23 cellular contexts compared by ENCODE assay signal in the genomic region with DNA sequence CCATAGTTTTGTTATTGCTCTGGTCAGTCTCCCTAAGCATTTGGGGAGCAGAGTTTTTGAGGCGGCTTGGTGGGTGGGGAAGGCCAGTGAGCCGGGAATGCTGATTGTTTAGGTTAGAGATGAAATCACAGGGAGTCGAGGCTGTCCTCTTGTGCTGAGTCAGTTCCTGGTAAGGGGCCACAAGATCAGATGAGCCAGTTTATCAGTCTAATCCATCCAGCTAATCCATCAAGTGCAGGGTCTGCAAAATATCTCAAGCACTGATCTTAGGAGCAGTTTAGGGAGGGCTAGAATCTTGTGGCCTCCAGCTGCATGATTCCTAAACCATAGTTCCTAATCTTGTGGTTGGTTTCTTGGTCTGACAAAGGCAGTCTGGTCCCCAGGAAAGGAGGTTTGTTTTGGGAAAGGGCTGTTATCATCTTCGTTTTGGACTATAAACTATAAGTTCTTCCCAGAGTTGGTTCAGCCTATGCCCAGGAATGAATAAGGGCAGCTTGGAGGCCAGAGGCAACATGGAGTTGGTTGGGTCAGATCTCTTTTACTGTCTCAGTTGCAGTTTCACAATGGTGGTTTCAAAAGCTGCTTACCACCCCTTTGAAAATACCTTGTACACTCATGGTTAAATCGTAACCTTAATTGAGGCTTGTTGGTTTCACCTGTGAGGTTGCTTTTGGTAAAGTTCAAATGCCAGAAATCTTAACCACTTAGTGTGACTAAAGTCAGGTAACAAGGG. TPM values are rescaled to one million over a fixed set of nuclear protein-coding genes. Genes with fewer than 3 reads are reported as not detected.
DNase-seq lines count a peak whose midpoint lies in the region; ATAC-seq lines count a peak whose summit lies in the region.
"Had no signal": no experiment of that assay in that cellular context is flagged by ENCODE, and none has a peak within 500 bp of the region (broad histone marks: within the 10 kb centered on the region; RNA-seq: fewer than 3 reads in every experiment).

No MANE protein-coding gene starts in this region.

- H3K9me3 Mint-ChIP-seq in activated T-helper 17 cell treated with anti-CD3 and anti-CD28 coated beads, Interleukin-2, amount 50 U/mL, for 72 hours, result peaks cover 20% of the 10 kb centered on the region
- peaks cover 10% of the 10 kb centered on the region for H3K9me3 Mint-ChIP-seq in stimulated activated memory B cell treated with anti-CD40 and anti-IgM and Interleukin-4, amounts not matched to agents 10 μg/mL and 1 μg/mL and 100 μg/mL, for 72 hours

- H3K4me1 Mint-ChIP-seq in activated T-helper 17 cell treated with anti-CD3 and anti-CD28 coated beads, Interleukin-2, amount 50 U/mL, for 72 hours, result peaks cover 1% of the 10 kb centered on the region
- H3K4me1 Mint-ChIP-seq in stimulated activated memory B cell treated with anti-CD40 and anti-IgM and Interleukin-4, amounts not matched to agents 10 μg/mL and 1 μg/mL and 100 μg/mL, for 72 hours, result peaks cover 44% of the 10 kb centered on the region

- no peak for DNase-seq in activated CD4-positive, alpha-beta T cell treated with anti-CD3 and anti-CD28 coated beads, Interleukin-2, amount 50 U/mL, for 48 hours
- DNase-seq in stimulated activated CD8-positive, alpha-beta memory T cell treated with anti-CD3 and anti-CD28 coated beads, Interleukin-4, amount 100 ng/mL, for 48 hours, result no peak
- DNase-seq: activated CD4-positive, alpha-beta T cell treated with anti-CD3 and anti-CD28 coated beads, Interleukin-2, amount 50 U/mL, for 4 hours; activated naive CD4-positive, alpha-beta T cell treated with anti-CD3 and anti-CD28 coated beads, Interleukin-2, amount 50 U/mL, for 16 hours; AML-193; DMS79 treated with DMSO at 0.1 percent for 48 hours; heart left ventricle; immature natural killer cell; left ventricle myocardium superior; NCI-H1417; NCI-H69; T-helper 17 cell; tibial artery had no signal

- peak; percentile 55 for ATAC-seq in GM18907 (IDR thresholded peaks at IDR 0.05; ENCODE audit: unreplicated experiment)
- ATAC-seq in HG03135 (IDR thresholded peaks at IDR 0.05; ENCODE audit: unreplicated experiment), result peak; percentile 63
- peak; percentile 52 for ATAC-seq in activated T-helper 17 cell treated with anti-CD3 and anti-CD28 coated beads, Interleukin-2, amount 50 U/mL, for 72 hours (replicated peaks)
- no peak for ATAC-seq in stimulated activated memory B cell treated with anti-CD40 and anti-IgM and Interleukin-4, amounts not matched to agents 10 μg/mL and 1 μg/mL and 100 μg/mL, for 72 hours
- ATAC-seq in GM18520 (IDR thresholded peaks at IDR 0.05; ENCODE audit: unreplicated experiment), result no peak
- ATAC-seq: heart left ventricle, left ventricle myocardium superior, T-helper 17 cell had no signal

- no peak overlapping the region for H3K4me3 Mint-ChIP-seq in activated T-helper 17 cell treated with anti-CD3 and anti-CD28 coated beads, Interleukin-2, amount 50 U/mL, for 72 hours
- H3K4me3 Mint-ChIP-seq in stimulated activated memory B cell treated with anti-CD40 and anti-IgM and Interleukin-4, amounts not matched to agents 10 μg/mL and 1 μg/mL and 100 μg/mL, for 72 hours, result no peak overlapping the region
- H3K4me3 Mint-ChIP-seq: immature natural killer cell, T-helper 17 cell had no signal

- H3K27me3 Mint-ChIP-seq in activated T-helper 17 cell treated with anti-CD3 and anti-CD28 coated beads, Interleukin-2, amount 50 U/mL, for 72 hours, result peaks cover 13% of the 10 kb centered on the region
- no peaks in the 10 kb centered on the region for H3K27me3 Mint-ChIP-seq in stimulated activated memory B cell treated with anti-CD40 and anti-IgM and Interleukin-4, amounts not matched to agents 10 μg/mL and 1 μg/mL and 100 μg/mL, for 72 hours
- H3K27me3 Mint-ChIP-seq: T-helper 17 cell had no signal

- H3K36me3 Mint-ChIP-seq in activated T-helper 17 cell treated with anti-CD3 and anti-CD28 coated beads, Interleukin-2, amount 50 U/mL, for 72 hours (ENCODE audit: low read depth), result peaks cover 5% of the 10 kb centered on the region
- peaks cover 20% of the 10 kb centered on the region for H3K36me3 Mint-ChIP-seq in stimulated activated memory B cell treated with anti-CD40 and anti-IgM and Interleukin-4, amounts not matched to agents 10 μg/mL and 1 μg/mL and 100 μg/mL, for 72 hours

- H3K27ac Mint-ChIP-seq in activated T-helper 17 cell treated with anti-CD3 and anti-CD28 coated beads, Interleukin-2, amount 50 U/mL, for 72 hours, result no peak overlapping the region
- peak overlapping the region; percentile 79 for H3K27ac Mint-ChIP-seq in stimulated activated memory B cell treated with anti-CD40 and anti-IgM and Interleukin-4, amounts not matched to agents 10 μg/mL and 1 μg/mL and 100 μg/mL, for 72 hours
- H3K27ac Mint-ChIP-seq: immature natural killer cell, T-helper 17 cell had no signal

RNA-seq across cellular contexts. Expression of gene HIGD1C, which starts 33.6 kb away (rescaled TPM):
- total RNA-seq in activated T-helper 17 cell treated with anti-CD3 and anti-CD28 coated beads, Interleukin-2, amount 50 U/mL, for 72 hours, result not detected
- total RNA-seq: fibroblast of lung, heart left ventricle, HT1080, left ventricle myocardium superior, LHCN-M2, right atrium auricular region, SJSA1, T-helper 17 cell had no signal

Comparison
In these comparisons a context has a peak if more than half of its experiments do, and no peak if none do; other contexts are left out.
1. ATAC-seq: peak in GM18907 (single experiment), HG03135 (single experiment) and activated T-helper 17 cell treated with anti-CD3 and anti-CD28 coated beads, Interleukin-2, amount 50 U/mL, for 72 hours (single experiment); none in stimulated activated memory B cell treated with anti-CD40 and anti-IgM and Interleukin-4, amounts not matched to agents 10 μg/mL and 1 μg/mL and 100 μg/mL, for 72 hours (single experiment) and GM18520 (single experiment).